In the genomic region with DNA sequence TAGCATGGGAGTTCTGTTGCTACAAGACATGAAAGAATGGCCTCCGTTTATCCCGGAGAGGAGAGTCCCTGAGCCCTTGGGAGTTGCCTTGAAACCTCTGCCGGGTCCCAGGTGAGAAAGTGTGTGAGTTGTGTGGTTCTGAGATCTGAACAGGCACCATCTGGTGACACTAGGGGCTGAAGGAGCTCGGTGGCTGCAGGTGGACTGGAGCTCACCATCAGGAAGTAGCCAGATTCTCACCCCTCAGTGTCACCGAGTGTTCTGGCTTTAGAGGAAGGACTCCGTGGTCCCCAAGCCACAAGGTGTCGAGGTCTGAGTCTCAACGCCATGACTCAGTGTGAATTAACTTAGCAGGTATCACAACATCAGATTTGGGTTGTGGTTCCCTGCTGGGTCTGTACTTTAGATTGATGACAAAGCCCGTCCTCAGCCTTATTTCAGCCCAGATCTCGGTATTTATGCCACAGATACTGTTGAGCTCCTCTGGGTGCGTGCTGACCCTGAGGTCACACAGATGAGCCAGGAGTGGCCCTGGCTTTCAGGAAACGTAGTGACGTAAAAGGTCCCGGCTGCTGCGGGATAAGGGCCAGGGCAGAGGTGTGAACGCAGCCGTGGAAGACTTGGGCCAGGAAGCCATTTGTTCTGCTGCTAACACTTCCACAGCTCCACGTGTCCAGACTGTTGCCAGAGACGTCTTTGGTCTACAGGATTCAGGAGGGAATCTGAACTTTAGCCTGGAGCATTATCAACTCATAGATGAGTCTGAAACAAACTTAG, we compare ENCODE assay signal across 8 cellular contexts. TPM values are rescaled to one million over a fixed set of nuclear protein-coding genes. Genes with fewer than 3 reads are reported as not detected.
DNase-seq lines count a peak whose midpoint lies in the region; ATAC-seq and TF ChIP-seq lines count a peak whose summit lies in the region.

No MANE protein-coding gene starts in this region.

- peak; percentile 25 for DNase-seq in stimulated activated CD4-positive, alpha-beta T cell treated with anti-CD3 and anti-CD28 coated beads, Interleukin-15, amount 100 ng/mL, for 24 hours
- DNase-seq in stimulated activated CD4-positive, alpha-beta T cell treated with anti-CD3 and anti-CD28 coated beads, Interleukin-4, amount 100 ng/mL, for 24 hours = no peak
- DNase-seq in NK-92 treated with Interleukin-12 subunit alpha and Interleukin-12 subunit beta, amount 100 ng/mL, for 24 hours (lab: John Stamatoyannopoulos, UW) = peak; percentile 95
- no peak for DNase-seq in aorta
- DNase-seq in NOMO-1 treated with DMSO at 0.1 percent for 48 hours (lab: John Stamatoyannopoulos, UW; ENCODE audit: unreplicated experiment) = no peak
- DNase-seq in middle frontal gyrus (ENCODE audit: extremely low spot score, low spot score) = no peak
- DNase-seq in WERI-Rb-1 = no peak

- H3K4me1 ChIP-seq in aorta (ENCODE audit: control insufficient read depth in 1 of 2, insufficient read depth in 2 of 2, low read length in 2 of 2) = peaks cover 0 to 2% of the 10 kb centered on the region in 2 donors

- no peaks in the 10 kb centered on the region for H3K27me3 ChIP-seq in layer of hippocampus (ENCODE audit: control insufficient read depth, insufficient read depth, low read length)
- no peaks in the 10 kb centered on the region for H3K27me3 ChIP-seq in aorta (ENCODE audit: control insufficient read depth in 1 of 2, insufficient read depth in 2 of 2, low read length in 1 of 2)
- H3K27me3 ChIP-seq in WERI-Rb-1 (ENCODE audit: insufficient read depth, low read depth, severe bottlenecking) = no peaks in the 10 kb centered on the region

- ATAC-seq in aorta (ENCODE audit: low FRiP score) = no peak

- H3K36me3 ChIP-seq in aorta (ENCODE audit: control insufficient read depth in 1 of 2, insufficient read depth in 2 of 2, low read length in 1 of 2) (peaks cover 0 to 8% of the 10 kb centered on the region in 2 donors), WERI-Rb-1 (peaks cover 33% of the 10 kb centered on the region)

- TF ChIP-seq CTCF in WERI-Rb-1 (IDR thresholded peaks at IDR 0.05; ENCODE audit: low read depth, low read length) = no peak

- intact Hi-C loops in aorta (cut with DNase I) = loop anchor here (5.0 kb wide), 1 partner anchor 36 kb away; no protein-coding TSS in a partner anchor

- WGBS in aorta, 2 donors = 62 to 73% methylated on average over 19 of the region's 19 CpGs

- H3K4me3 ChIP-seq in aorta (ENCODE audit: low read length in 2 of 2) = no peak overlapping the region
- no peak overlapping the region for H3K4me3 ChIP-seq in WERI-Rb-1 (ENCODE audit: low read depth, low read length)

- peak overlapping the region; percentile 93 for H3K27ac ChIP-seq in layer of hippocampus (ENCODE audit: low read depth, low read length)
- peak overlapping the region; percentile 92 to 98 for H3K27ac ChIP-seq in aorta (ENCODE audit: low read depth in 1 of 2, low read length in 2 of 2)
- no peak overlapping the region for H3K27ac ChIP-seq in WERI-Rb-1

- H3K9me3 ChIP-seq in aorta (ENCODE audit: control insufficient read depth, low read length) (no peaks in the 10 kb centered on the region), WERI-Rb-1 (ENCODE audit: severe bottlenecking) (no peaks in the 10 kb centered on the region)

RNA-seq across cellular contexts. Expression of a gene that starts 54.4 kb away (rescaled TPM):
- total RNA-seq in aorta = under 1 TPM; 0.51 to 0.84 TPM
- 1 to 10 TPM; 1.7 to 2.3 TPM for polyA plus RNA-seq in aorta

Comparison
In these comparisons a context has a peak if more than half of its experiments do, and no peak if none do; other contexts are left out.
1. DNase-seq: peak in stimulated activated CD4-positive, alpha-beta T cell treated with anti-CD3 and anti-CD28 coated beads, Interleukin-15, amount 100 ng/mL, for 24 hours (single experiment) and NK-92 treated with Interleukin-12 subunit alpha and Interleukin-12 subunit beta, amount 100 ng/mL, for 24 hours (single experiment); none in stimulated activated CD4-positive, alpha-beta T cell treated with anti-CD3 and anti-CD28 coated beads, Interleukin-4, amount 100 ng/mL, for 24 hours (single experiment), aorta (0 of 2), NOMO-1 treated with DMSO at 0.1 percent for 48 hours (single experiment), middle frontal gyrus (single experiment) and WERI-Rb-1 (single experiment).